In the genomic region with DNA sequence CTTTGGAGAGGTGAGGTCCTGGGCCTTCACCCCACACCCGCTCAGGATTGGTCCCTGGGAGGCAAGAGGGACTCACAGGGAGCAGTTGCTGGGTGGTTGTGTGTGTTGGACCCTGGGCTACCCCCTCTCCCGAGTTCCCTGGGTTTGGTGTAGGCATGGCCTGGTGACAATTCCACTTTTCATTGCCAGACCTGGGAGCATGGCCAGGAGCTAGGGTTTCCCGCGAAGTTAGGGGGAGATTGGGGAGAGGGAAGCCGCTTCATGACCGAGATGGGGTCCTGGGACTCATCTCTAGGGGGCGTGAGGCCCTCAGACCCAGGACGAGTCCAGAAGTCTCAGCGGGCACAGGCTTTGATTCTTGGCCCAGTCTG, we compare ENCODE assay signal across 10 cellular contexts. TPM values are rescaled to one million over a fixed set of nuclear protein-coding genes. Genes with fewer than 3 reads are reported as not detected.
DNase-seq lines count a peak whose midpoint lies in the region; ATAC-seq and TF ChIP-seq lines count a peak whose summit lies in the region.
"Had no signal": no experiment of that assay in that cellular context is flagged by ENCODE, and none has a peak within 500 bp of the region (broad histone marks: within the 10 kb centered on the region; RNA-seq: fewer than 3 reads in every experiment).

No MANE protein-coding gene starts in this region.

- intact Hi-C loops in activated CD4-positive, alpha-beta T cell treated with anti-CD3 and anti-CD28 coated beads for 36 hours (cut with DNase I, micrococcal nuclease) = loop anchor here (5.0 kb wide), 3 partner anchors 77 to 338 kb away; a partner anchor contains a TSS
- intact Hi-C loops in adrenal gland (cut with DNase I) = loop anchor here in 1 of 2 donors (10.0 kb wide), 1 partner anchor 276 kb away; no protein-coding TSS in a partner anchor
- intact Hi-C loops in lower leg skin (cut with DNase I; ENCODE audit: low total_unique reads) = no loop called here
- intact Hi-C loops in testis (cut with DNase I; ENCODE audit: low total_unique reads) = no loop called here

- H3K9me3 Mint-ChIP-seq in activated CD4-positive, alpha-beta T cell treated with anti-CD3 and anti-CD28 coated beads for 36 hours (ENCODE audit: low read depth) = no peaks in the 10 kb centered on the region

- TF ChIP-seq POLR2A in adrenal gland (IDR thresholded peaks at IDR 0.05) (no peak), lower leg skin (IDR thresholded peaks at IDR 0.05) (no peak), testis (IDR thresholded peaks at IDR 0.05) (no peak)

- H3K4me1 ChIP-seq in adrenal gland (replicated peaks in 1 of 2) = peaks cover 14 to 41% of the 10 kb centered on the region in 2 donors
- H3K4me1 ChIP-seq in testis = peaks cover 52% of the 10 kb centered on the region

- H3K36me3 ChIP-seq in adrenal gland (replicated peaks in 1 of 2) (no peaks in the 10 kb centered on the region), testis (ENCODE audit: low read depth, missing control alignments) (no peaks in the 10 kb centered on the region)

- ATAC-seq in activated CD4-positive, alpha-beta T cell treated with anti-CD3 and anti-CD28 coated beads for 36 hours = no peak
- no peak for ATAC-seq in GM19035 (IDR thresholded peaks at IDR 0.05; ENCODE audit: unreplicated experiment)

- no peaks in the 10 kb centered on the region for H3K27me3 ChIP-seq in adrenal gland
- no peaks in the 10 kb centered on the region for H3K27me3 ChIP-seq in testis

- H3K4me1 Mint-ChIP-seq in activated CD4-positive, alpha-beta T cell treated with anti-CD3 and anti-CD28 coated beads for 36 hours = peaks cover 41% of the 10 kb centered on the region

- H3K4me3 ChIP-seq in adrenal gland (peak overlapping the region in 2 of 4 donors; percentile 8 to 75), lower leg skin (ENCODE audit: low read depth, poor library complexity, severe bottlenecking) (peak overlapping the region; percentile 28), testis (peak overlapping the region; percentile 57 to 63)

- WGBS in adrenal gland, 4 donors = 57 to 80% (median 61%) methylated on average over 2 to 9 of the region's 9 CpGs
- WGBS in lower leg skin, 2 donors = 51 to 53% methylated on average over 8 to 9 of the region's 9 CpGs
- 46 to 55% methylated on average over 7 to 9 of the region's 9 CpGs for WGBS in testis, 2 donors

- peak overlapping the region; percentile 67 for H3K4me3 Mint-ChIP-seq in activated CD4-positive, alpha-beta T cell treated with anti-CD3 and anti-CD28 coated beads for 36 hours

- H3K9me3 ChIP-seq in adrenal gland (replicated peaks in 1 of 3) = no peaks in the 10 kb centered on the region
- H3K9me3 ChIP-seq in testis = no peaks in the 10 kb centered on the region

- peaks cover 2% of the 10 kb centered on the region for H3K36me3 Mint-ChIP-seq in activated CD4-positive, alpha-beta T cell treated with anti-CD3 and anti-CD28 coated beads for 36 hours (ENCODE audit: low read depth)

- TF ChIP-seq CTCF in adrenal gland (IDR thresholded peaks at IDR 0.05) (no peak), lower leg skin (IDR thresholded peaks at IDR 0.05) (no peak), testis (IDR thresholded peaks at IDR 0.05) (no peak)

- peaks cover 19% of the 10 kb centered on the region for H3K27me3 Mint-ChIP-seq in activated CD4-positive, alpha-beta T cell treated with anti-CD3 and anti-CD28 coated beads for 36 hours

- DNase-seq in activated CD4-positive, alpha-beta T cell treated with anti-CD3 and anti-CD28 coated beads for 36 hours = no peak
- no peak for DNase-seq in activated CD4-positive, alpha-beta T cell treated with anti-CD3 and anti-CD28 coated beads, Interleukin-2, amount 50 U/mL, for 1 hour
- DNase-seq in adrenal gland (no peak), lower leg skin (ENCODE audit: low spot score in 2 of 2) (no peak), testis (no peak), DMS79 (lab: John Stamatoyannopoulos, UW) (no peak), A172 (ENCODE audit: low spot score) (no peak)
- DNase-seq: activated CD4-positive, CD25-positive, alpha-beta regulatory T cell had no signal

- peak overlapping the region in 3 of 5 donors; percentile 34 to 85 (median 47) for H3K27ac ChIP-seq in adrenal gland
- peak overlapping the region in 1 of 2 donors; percentile 80 for H3K27ac ChIP-seq in testis

- CTCF ChIA-PET in activated CD4-positive, alpha-beta T cell treated with anti-CD3 and anti-CD28 coated beads for 36 hours (lab: Charles Lee) = interaction anchor here (0.5 to 1.0 kb wide), 2 partner anchors 60 to 105 kb away, joined by 3 read pairs; no protein-coding TSS in a partner anchor

- no peak overlapping the region for H3K27ac Mint-ChIP-seq in activated CD4-positive, alpha-beta T cell treated with anti-CD3 and anti-CD28 coated beads for 36 hours

- POLR2A ChIA-PET in activated CD4-positive, alpha-beta T cell treated with anti-CD3 and anti-CD28 coated beads for 36 hours (lab: Charles Lee) = interaction anchor here (1.0 kb wide), 1 partner anchor 247 kb away, joined by 3 read pairs; no protein-coding TSS in a partner anchor

RNA-seq across cellular contexts. Expression of a gene that starts 0.6 kb away (rescaled TPM):
- 1 to 10 TPM; 5.4 to 6.7 TPM for total RNA-seq in activated CD4-positive, alpha-beta T cell treated with anti-CD3 and anti-CD28 coated beads for 36 hours
- total RNA-seq in adrenal gland (10 to 100 TPM in 4 of 8 donors, 1 to 10 TPM in 4; 4.5 to 16.2 (median 9.3) TPM), lower leg skin (1 to 10 TPM; 6.0 to 9.7 (median 6.4) TPM), testis (10 to 100 TPM in 1 of 2 donors, 1 to 10 TPM in 1; 8.3 to 13.3 TPM)
- polyA plus RNA-seq in adrenal gland (1 to 10 TPM; 2.0 to 7.6 (median 5.5) TPM), testis (ENCODE audit: insufficient read depth, low read depth, low replicate concordance) (6.3 TPM)
- total RNA-seq in A172 (2014; rRNA removed; shearing (Covaris generic)) = 4.0 and 5.8 TPM in 2 replicates

RNA-seq across cellular contexts. Expression of a gene that starts 37.7 kb away (rescaled TPM):
- not detected for total RNA-seq in activated CD4-positive, alpha-beta T cell treated with anti-CD3 and anti-CD28 coated beads for 36 hours
- not detected for total RNA-seq in adrenal gland
- not detected for polyA plus RNA-seq in adrenal gland
- total RNA-seq in lower leg skin = not detected
- 1 to 10 TPM in 1 of 2 donors, under 1 TPM in 1; 0.43 to 3.0 TPM for total RNA-seq in testis
- polyA plus RNA-seq in testis (ENCODE audit: insufficient read depth, low read depth, low replicate concordance) = 5.2 TPM
- total RNA-seq in A172 (2014; rRNA removed; shearing (Covaris generic)) = not detected in 2 replicates
- polyA plus RNA-seq: BJ had no signal

Comparison
In these comparisons a context has a peak if more than half of its experiments do, and no peak if none do; other contexts are left out.
1. intact Hi-C loops: an anchor here in activated CD4-positive, alpha-beta T cell treated with anti-CD3 and anti-CD28 coated beads for 36 hours (5.0 kb wide); none called in lower leg skin and testis.